8 cellular contexts compared by ENCODE assay signal in genomic region chr20:4135385-4136077, GRCh38. TPM values are rescaled to one million over a fixed set of nuclear protein-coding genes. Genes with fewer than 3 reads are reported as not detected.
A peak's percentile ranks its signal among the peaks of the same experiment; 100 is the strongest.
DNase-seq lines count a peak whose midpoint lies in the region; ATAC-seq and TF ChIP-seq lines count a peak whose summit lies in the region.

No MANE protein-coding gene starts in this region.

- peak overlapping the region; percentile 45 for H3K9ac ChIP-seq in SK-N-SH

- H3K36me3 ChIP-seq in SK-N-SH (replicated peaks in 1 of 2; ENCODE audit: control insufficient read depth in 1 of 2, insufficient read depth in 2 of 2, low read length in 1 of 2): no peaks in the 10 kb centered on the region
- H3K36me3 ChIP-seq in H7 (replicated peaks; ENCODE audit: control insufficient read depth, insufficient read depth, low read length): no peaks in the 10 kb centered on the region

- H3K27me3 ChIP-seq in SK-N-SH (ENCODE audit: insufficient read depth) (no peaks in the 10 kb centered on the region), H7 (ENCODE audit: control insufficient read depth, insufficient read depth, low read length) (no peaks in the 10 kb centered on the region)

- TF ChIP-seq EP300 in SK-N-SH (IDR thresholded peaks at IDR 0.05; ENCODE audit: borderline replicate concordance in 1 of 2, low read depth in 1 of 2, low read length in 1 of 2): peak in 1 of 2 experiments; percentile 89; a peak in 2 of 4 replicates

- ATAC-seq in HG03354 (IDR thresholded peaks at IDR 0.05; ENCODE audit: poor library complexity, severe bottlenecking, unreplicated experiment) (no peak), GM21528 (IDR thresholded peaks at IDR 0.05; ENCODE audit: low FRiP score, unreplicated experiment) (no peak)

- peaks cover 11% of the 10 kb centered on the region for H3K4me1 Mint-ChIP-seq in type B pancreatic cell (ENCODE audit: unreplicated experiment)

- peak overlapping the region; percentile 86 for H2AFZ ChIP-seq in SK-N-SH (ENCODE audit: low read depth)

- H3K27ac ChIP-seq in SK-N-SH (ENCODE audit: low read depth in 2 of 2, low read length in 1 of 2): peak overlapping the region in 1 of 2 experiments; percentile 95; a peak in 2 of 4 replicates

- no peaks in the 10 kb centered on the region for H3K79me2 ChIP-seq in SK-N-SH (ENCODE audit: insufficient read depth)

- H3F3A ChIP-seq in SK-N-SH (replicated peaks; ENCODE audit: insufficient read depth): peaks cover 18% of the 10 kb centered on the region

- no peaks in the 10 kb centered on the region for H3K36me3 Mint-ChIP-seq in type B pancreatic cell

- no peaks in the 10 kb centered on the region for H4K20me1 ChIP-seq in SK-N-SH (ENCODE audit: insufficient read depth)

- POLR2A ChIA-PET in SK-N-SH (lab: Yijun Ruan, JAX): no interaction called here

- H3K4me3 ChIP-seq in SK-N-SH (ENCODE audit: low read depth in 2 of 2, low read length in 1 of 2) (no peak overlapping the region), H7 (ENCODE audit: insufficient read depth, low read depth, low read length) (no peak overlapping the region)

- peak overlapping the region; percentile 61 for H3K4me2 ChIP-seq in SK-N-SH

- H3K4me1 ChIP-seq in SK-N-SH (ENCODE audit: control insufficient read depth in 1 of 2, insufficient read depth in 2 of 2, low read depth in 1 of 2, low read length in 1 of 2): peaks cover 0 to 20% of the 10 kb centered on the region in 2 experiments; a peak in 2 of 4 replicates

- no peak for TF ChIP-seq RAD21 in SK-N-SH (IDR thresholded peaks at IDR 0.05; ENCODE audit: low read length)

- no peak overlapping the region for H3K4me3 Mint-ChIP-seq in type B pancreatic cell

- CTCF ChIA-PET in SK-N-SH (lab: Yijun Ruan, JAX): no interaction called here

- 23% methylated on average over 5 of the region's 5 CpGs for WGBS in SK-N-SH (ENCODE audit: low lambda C conversion rate)

- no peak for TF ChIP-seq CTCF in SK-N-SH (IDR thresholded peaks at IDR 0.05)
- TF ChIP-seq CTCF in type B pancreatic cell (conservative IDR thresholded peaks at IDR 0.05): no peak

- no peaks in the 10 kb centered on the region for H3K9me3 ChIP-seq in SK-N-SH

- no peaks in the 10 kb centered on the region for H3K9me2 ChIP-seq in SK-N-SH

- no peaks in the 10 kb centered on the region for H3K27me3 Mint-ChIP-seq in type B pancreatic cell

- DNase-seq in activated CD8-positive, alpha-beta memory T cell treated with anti-CD3 and anti-CD28 coated beads for 24 hours: peak; percentile 43
- DNase-seq in activated CD8-positive, alpha-beta memory T cell treated with anti-CD3 and anti-CD28 coated beads, Interleukin-2, amount 50 U/mL, for 48 hours: no peak
- DNase-seq in SK-N-SH (no peak), iPS DF 19.7 (ENCODE audit: low read depth, low spot score) (peak; percentile 17), type B pancreatic cell (ENCODE audit: extremely low spot score, unreplicated experiment) (no peak), H7 (no peak)

- H3K27ac Mint-ChIP-seq in type B pancreatic cell: peak overlapping the region; percentile 84

- H3K9me3 Mint-ChIP-seq in type B pancreatic cell: no peaks in the 10 kb centered on the region

TF ChIP-seq in SK-N-SH, 30 proteins besides CTCF, POLR2A, EP300 and RAD21 (continues in another document):
- TF ChIP-seq MEF2A (IDR thresholded peaks at IDR 0.05; ENCODE audit: borderline replicate concordance, low read depth) (peak; percentile 68; the same call in 1 of the 2 replicates), YY1 (IDR thresholded peaks at IDR 0.05; ENCODE audit: low read depth) (no peak), SMC3 (IDR thresholded peaks at IDR 0.05; ENCODE audit: low read depth, low read length) (no peak), USF1 (IDR thresholded peaks at IDR 0.05; ENCODE audit: borderline replicate concordance, low read depth) (no peak), NFIC (IDR thresholded peaks at IDR 0.05; ENCODE audit: borderline replicate concordance) (peak; percentile 91), CHD2 (IDR thresholded peaks at IDR 0.05; ENCODE audit: low read length, partially characterized antibody) (no peak), JUND (IDR thresholded peaks at IDR 0.05) (peak; percentile 99), SIN3A (IDR thresholded peaks at IDR 0.05; ENCODE audit: borderline replicate concordance, low read depth, low read length) (no peak), TEAD4 (IDR thresholded peaks at IDR 0.05; ENCODE audit: borderline replicate concordance, insufficient read depth) (peak; percentile 75; the same call in 1 of the 2 replicates), ZBTB33 (IDR thresholded peaks at IDR 0.05; ENCODE audit: borderline replicate concordance, low read depth) (0 out of 2 replicates have a peak, but pooled peaks have one; percentile 27), FOXJ3 (CRISPR knock-in tag; IDR thresholded peaks at IDR 0.05) (no peak), GATA2 (CRISPR knock-in tag; IDR thresholded peaks at IDR 0.05) (no peak), NRF1 (IDR thresholded peaks at IDR 0.05; ENCODE audit: low read depth, low read length) (no peak), RXRA (IDR thresholded peaks at IDR 0.05; ENCODE audit: borderline replicate concordance, low read depth) (peak; percentile 95; the same call in 1 of the 2 replicates), TAF1 (IDR thresholded peaks at IDR 0.05; ENCODE audit: borderline replicate concordance, low read depth, low read length) (peak; percentile 47; the same call in 1 of the 2 replicates), EZH2phosphoT487 (IDR thresholded peaks at IDR 0.05; ENCODE audit: borderline replicate concordance, low read depth) (no peak), FOSL2 (IDR thresholded peaks at IDR 0.05; ENCODE audit: borderline replicate concordance, low read depth) (peak; percentile 99), IRF3 (IDR thresholded peaks at IDR 0.05; ENCODE audit: low read depth, low read length) (no peak), REST (IDR thresholded peaks at IDR 0.05; ENCODE audit: low read depth, low read length) (peak; percentile 58), POLR2AphosphoS5 (IDR thresholded peaks at IDR 0.05; ENCODE audit: low read depth, low read length) (peak; percentile 67; the same call in 1 of the 2 replicates), TCF12 (IDR thresholded peaks at IDR 0.05) (peak; percentile 86)

RNA-seq across cellular contexts. Expression of gene SMOX, which starts 13.1 kb away (rescaled TPM):
- 7.6 and 17.2 TPM in 2 replicates for polyA plus RNA-seq in SK-N-SH (2012; rRNA removed)
- 8.3 and 10.4 TPM in 2 replicates for polyA plus RNA-seq in SK-N-SH (2012; cell fraction: cytosol; rRNA removed)
- 27.9 and 36.1 TPM in 2 replicates for polyA plus RNA-seq in SK-N-SH (2012; cell fraction: nucleus; rRNA removed)
- total RNA-seq in type B pancreatic cell (ENCODE audit: low replicate concordance): 17.2 and 18.9 TPM in 2 replicates
- total RNA-seq in H7 (2014; rRNA removed; shearing (Covaris generic)): 12.5 and 13.8 TPM in 2 replicates

Comparison
In these comparisons a context has a peak if more than half of its experiments do, and no peak if none do; other contexts are left out.
1. DNase-seq: peak in activated CD8-positive, alpha-beta memory T cell treated with anti-CD3 and anti-CD28 coated beads for 24 hours (single experiment) and iPS DF 19.7 (single experiment); none in activated CD8-positive, alpha-beta memory T cell treated with anti-CD3 and anti-CD28 coated beads, Interleukin-2, amount 50 U/mL, for 48 hours (single experiment), SK-N-SH (single experiment), type B pancreatic cell (single experiment) and H7 (single experiment).